8 cellular contexts compared by ENCODE assay signal in genomic region chr3:125052671-125053303, GRCh38. TPM values are rescaled to one million over a fixed set of nuclear protein-coding genes. Genes with fewer than 3 reads are reported as not detected.
DNase-seq lines count a peak whose midpoint lies in the region; TF ChIP-seq lines count a peak whose summit lies in the region.

No MANE protein-coding gene starts in this region.

- no peak for DNase-seq in Caco-2
- DNase-seq in HuH-7.5 (ENCODE audit: low spot score), result peak; percentile 48
- peak; percentile 67 for DNase-seq in brain pericyte (ENCODE audit: low read depth, low spot score)
- no peak for DNase-seq in GM19238 (ENCODE audit: insufficient read length, low spot score)
- DNase-seq in GM10248 (ENCODE audit: extremely low spot score), result no peak
- DNase-seq in effector CD4-positive, alpha-beta T cell, result no peak
- no peak for DNase-seq in stimulated activated CD4-positive, alpha-beta T cell treated with anti-CD3 and anti-CD28 coated beads, Interleukin-12 subunit alpha, Interleukin-12 subunit beta, amount 100 ng/mL, for 4 hours

- CTCF ChIA-PET in Caco-2 (lab: Charles Lee) (no interaction called here), GM10248 (lab: Yijun Ruan, JAX) (interaction anchor here (0.8 to 2.0 kb wide), 7 partner anchors 10 to 384 kb away, joined by 3 to 5 read pairs (median 4); no protein-coding TSS in a partner anchor)

- H3K27ac Mint-ChIP-seq in Caco-2 (ENCODE audit: unreplicated experiment), result no peak overlapping the region

- H3K36me3 ChIP-seq in Caco-2 (ENCODE audit: control insufficient read depth, insufficient read depth, low read length) (no peaks in the 10 kb centered on the region), mucosa of rectum (ENCODE audit: control insufficient read depth in 2 of 2, insufficient read depth in 2 of 2, low read length in 2 of 2) (no peaks in the 10 kb centered on the region)

- H3K27ac ChIP-seq in mucosa of rectum (ENCODE audit: low read depth in 2 of 2, low read length in 2 of 2), result peak overlapping the region; percentile 42 to 64

- peaks cover 50% of the 10 kb centered on the region for H3K36me3 Mint-ChIP-seq in Caco-2 (ENCODE audit: insufficient read depth, unreplicated experiment)

- POLR2A ChIA-PET in Caco-2 (lab: Charles Lee), result interaction anchor here (1.5 to 1.9 kb wide), 2 partner anchors 9 to 10 kb away, joined by 3 to 5 read pairs; no protein-coding TSS in a partner anchor
- POLR2A ChIA-PET in GM10248 (lab: Yijun Ruan, JAX), result no interaction called here

- BruUV-seq in Caco-2 (replicated peaks; lab: Mats Ljungman, UMichigan), result no TSS peak

- no peaks in the 10 kb centered on the region for H3K27me3 Mint-ChIP-seq in Caco-2 (ENCODE audit: insufficient read depth, unreplicated experiment)

- H3K9me3 ChIP-seq in Caco-2 (no peaks in the 10 kb centered on the region), mucosa of rectum (ENCODE audit: control insufficient read depth in 2 of 2, low read length in 2 of 2) (no peaks in the 10 kb centered on the region)

- H3K27me3 ChIP-seq in Caco-2 (replicated peaks; ENCODE audit: control insufficient read depth, insufficient read depth, low read length) (no peaks in the 10 kb centered on the region), mucosa of rectum (ENCODE audit: control insufficient read depth in 2 of 2, insufficient read depth in 2 of 2, low read length in 2 of 2) (no peaks in the 10 kb centered on the region)

- H3K4me3 Mint-ChIP-seq in Caco-2 (ENCODE audit: unreplicated experiment), result peak overlapping the region; percentile 48

- intact Hi-C loops in Caco-2 (cut with micrococcal nuclease; ENCODE audit: unreplicated experiment), result no loop called here

- no peaks in the 10 kb centered on the region for H3K9me3 Mint-ChIP-seq in Caco-2 (ENCODE audit: unreplicated experiment)

- H3K9ac ChIP-seq in mucosa of rectum (ENCODE audit: low read depth in 1 of 2, low read length in 2 of 2), result no peak overlapping the region

- peaks cover 31% of the 10 kb centered on the region for H3K4me1 ChIP-seq in Caco-2
- peaks cover 15 to 21% of the 10 kb centered on the region in 2 donors for H3K4me1 ChIP-seq in mucosa of rectum (ENCODE audit: control insufficient read depth in 2 of 2, insufficient read depth in 2 of 2, low read length in 2 of 2)

- no peak overlapping the region for H3K4me3 ChIP-seq in Caco-2 (ENCODE audit: low read depth, low read length)
- H3K4me3 ChIP-seq in mucosa of rectum (ENCODE audit: low read length in 2 of 2), result peak overlapping the region; percentile 12 to 49

- TF ChIP-seq CTCF in Caco-2 (IDR thresholded peaks at IDR 0.05; ENCODE audit: insufficient read depth in 1 of 2, low read depth in 1 of 2, low read length in 1 of 2, severe bottlenecking in 1 of 2, unreplicated experiment in 1 of 2) (no peak), GM10248 (IDR thresholded peaks at IDR 0.05; ENCODE audit: control extremely low read depth, extremely low read depth, low read depth, missing control alignments) (no peak)

- peaks cover 30% of the 10 kb centered on the region for H3K4me1 Mint-ChIP-seq in Caco-2 (ENCODE audit: low read depth, unreplicated experiment)

RNA-seq across cellular contexts. Expression of gene HEG1, which starts 3.0 kb away (rescaled TPM):
- 51.8 and 69.8 TPM in 2 replicates for total RNA-seq in Caco-2 (2022)

Comparison
In these comparisons a context has a peak if more than half of its experiments do, and no peak if none do; other contexts are left out.
1. DNase-seq: peak in HuH-7.5 (single experiment) and brain pericyte (single experiment); none in Caco-2 (0 of 2), GM19238 (single experiment), GM10248 (single experiment), effector CD4-positive, alpha-beta T cell (single experiment) and stimulated activated CD4-positive, alpha-beta T cell treated with anti-CD3 and anti-CD28 coated beads, Interleukin-12 subunit alpha, Interleukin-12 subunit beta, amount 100 ng/mL, for 4 hours (single experiment).